ENCODE assay signal across 2 cellular contexts in genomic region chr4:168537556-168537955, GRCh38.
TF ChIP-seq lines count a peak whose summit lies in the region.

No MANE protein-coding gene starts in this region.

TF ChIP-seq in A549, 52 proteins besides CTCF, POLR2A, EP300 and RAD21 (continued from another document):
- TF ChIP-seq ATOH8 (CRISPR knock-in tag; IDR thresholded peaks at IDR 0.05; ENCODE audit: low read depth) (no peak), REST (IDR thresholded peaks at IDR 0.05) (no peak), EHF (CRISPR knock-in tag; IDR thresholded peaks at IDR 0.05) (no peak), BCL3 (IDR thresholded peaks at IDR 0.05) (no peak), ZNF302 (CRISPR knock-in tag; IDR thresholded peaks at IDR 0.05) (no peak), FOXS1 (CRISPR knock-in tag; IDR thresholded peaks at IDR 0.05) (no peak), ZSCAN20 (CRISPR knock-in tag; IDR thresholded peaks at IDR 0.05) (no peak), SREBF2 (IDR thresholded peaks at IDR 0.05) (no peak), CEBPB (IDR thresholded peaks at IDR 0.05) (no peak), ESRRA (IDR thresholded peaks at IDR 0.05; ENCODE audit: borderline replicate concordance, low read length) (no peak), RCOR1 (IDR thresholded peaks at IDR 0.05; ENCODE audit: low read depth, low read length) (no peak), PHF8 (IDR thresholded peaks at IDR 0.05; ENCODE audit: borderline replicate concordance, low read depth) (no peak)

TF ChIP-seq in HEK293T, 16 proteins besides CTCF, POLR2A, EP300 and RAD21:
- TF ChIP-seq PKNOX1 (IDR thresholded peaks at IDR 0.05) (no peak), SUZ12 (IDR thresholded peaks at IDR 0.05) (no peak), TARDBP (IDR thresholded peaks at IDR 0.05) (no peak)
